1 cellular context compared by ENCODE assay signal in genomic region chr5:122493091-122493775, GRCh38.
TF ChIP-seq lines count a peak whose summit lies in the region.

No MANE protein-coding gene starts in this region.

TF ChIP-seq in SK-N-SH treated with all-trans-retinoic acid at 6 μM for 48 hours, 23 proteins besides CTCF, POLR2A, EP300 and RAD21 (continued from another document):
- TF ChIP-seq, protein P1, sequence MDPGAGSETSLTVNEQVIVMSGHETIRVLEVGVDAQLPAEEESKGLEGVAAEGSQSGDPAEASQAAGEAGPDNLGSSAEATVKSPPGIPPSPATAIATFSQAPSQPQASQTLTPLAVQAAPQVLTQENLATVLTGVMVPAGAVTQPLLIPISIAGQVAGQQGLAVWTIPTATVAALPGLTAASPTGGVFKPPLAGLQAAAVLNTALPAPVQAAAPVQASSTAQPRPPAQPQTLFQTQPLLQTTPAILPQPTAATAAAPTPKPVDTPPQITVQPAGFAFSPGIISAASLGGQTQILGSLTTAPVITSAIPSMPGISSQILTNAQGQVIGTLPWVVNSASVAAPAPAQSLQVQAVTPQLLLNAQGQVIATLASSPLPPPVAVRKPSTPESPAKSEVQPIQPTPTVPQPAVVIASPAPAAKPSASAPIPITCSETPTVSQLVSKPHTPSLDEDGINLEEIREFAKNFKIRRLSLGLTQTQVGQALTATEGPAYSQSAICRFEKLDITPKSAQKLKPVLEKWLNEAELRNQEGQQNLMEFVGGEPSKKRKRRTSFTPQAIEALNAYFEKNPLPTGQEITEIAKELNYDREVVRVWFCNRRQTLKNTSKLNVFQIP (CRISPR knock-in tag; IDR thresholded peaks at IDR 0.05; ENCODE audit: borderline replicate concordance, low read depth) = no peak
- no peak for TF ChIP-seq ZFP3 (CRISPR knock-in tag; IDR thresholded peaks at IDR 0.05)
- TF ChIP-seq ZNF70 (CRISPR knock-in tag; IDR thresholded peaks at IDR 0.05) = no peak; the same call in 1 of the 2 replicates
- TF ChIP-seq RARB (CRISPR knock-in tag; IDR thresholded peaks at IDR 0.05) = no peak
- no peak for TF ChIP-seq TOX (CRISPR knock-in tag; IDR thresholded peaks at IDR 0.05; ENCODE audit: borderline replicate concordance)
- no peak for TF ChIP-seq PPARA (CRISPR knock-in tag; IDR thresholded peaks at IDR 0.05; ENCODE audit: borderline replicate concordance)
